24 cellular contexts compared by ENCODE assay signal in the genomic region with DNA sequence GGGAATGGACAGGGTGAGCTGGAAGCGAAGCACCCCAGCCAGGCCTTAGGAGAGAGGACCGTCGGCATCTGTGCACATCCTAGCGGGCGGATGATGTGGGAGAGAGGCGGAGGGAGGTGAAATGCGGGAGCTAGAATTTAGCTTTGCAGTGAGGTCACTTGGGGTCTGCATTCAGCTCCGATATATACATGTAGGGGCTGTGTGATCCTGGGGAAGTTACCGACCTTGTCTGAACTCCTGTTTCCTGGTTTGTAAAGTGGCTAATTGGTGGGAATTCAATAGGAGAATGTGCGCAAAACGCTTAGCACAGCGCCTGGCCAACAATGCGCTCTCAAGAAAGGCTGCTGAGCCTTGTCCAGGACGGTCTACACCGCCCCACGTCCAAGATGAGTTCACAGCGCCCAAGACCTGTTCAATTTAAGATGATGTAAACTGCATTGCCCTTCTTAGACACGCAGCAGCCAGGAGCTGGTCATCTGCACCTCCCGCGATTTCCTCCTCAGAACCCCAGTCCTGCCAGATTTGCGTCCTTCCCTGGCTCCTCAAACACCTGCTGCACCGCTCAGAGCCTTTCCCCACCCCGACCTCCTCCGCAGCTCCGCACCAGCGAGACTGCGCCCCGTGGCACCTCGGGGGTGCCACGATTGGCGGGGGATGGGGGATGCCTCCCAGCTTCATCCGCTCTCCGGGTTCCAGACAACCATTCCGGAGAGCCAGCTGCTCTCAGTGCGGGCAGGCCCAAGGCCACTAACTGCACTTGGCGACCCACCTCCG. TPM values are rescaled to one million over a fixed set of nuclear protein-coding genes. Genes with fewer than 3 reads are reported as not detected.
A peak's percentile ranks its signal among the peaks of the same experiment; 100 is the strongest.
DNase-seq lines count a peak whose midpoint lies in the region; ATAC-seq, FAIRE-seq and TF ChIP-seq lines count a peak whose summit lies in the region.
"Had no signal": no experiment of that assay in that cellular context is flagged by ENCODE, and none has a peak within 500 bp of the region (broad histone marks: within the 10 kb centered on the region; RNA-seq: fewer than 3 reads in every experiment).

No MANE protein-coding gene starts in this region.

- intact Hi-C loops in breast epithelium (cut with DNase I; ENCODE audit: low total_unique reads) = no loop called here
- intact Hi-C loops in MCF 10A (cut with micrococcal nuclease) = loop anchor here (10.0 kb wide), 1 partner anchor 1987 kb away; a partner anchor contains a TSS
- intact Hi-C loops in K562 (cut with micrococcal nuclease) = loop anchor here (10.0 kb wide), 1 partner anchor 1987 kb away; a partner anchor contains a TSS

- WGBS in K562 (ENCODE audit: insufficient coverage, low coverage, missing lambda C conversion rate) = 23% methylated on average over 37 of the region's 37 CpGs
- 7 to 13% (median 11%) methylated on average over 37 of the region's 37 CpGs for WGBS in small intestine, 3 donors

- no peak for TF ChIP-seq RAD21 in K562 (CRISPR knock-in tag; conservative IDR thresholded peaks at IDR 0.05 in 1 of 2, IDR thresholded peaks at IDR 0.05 in 1 of 2)

- H3K27me3 ChIP-seq in breast epithelium = peaks cover 5 to 47% of the 10 kb centered on the region in 2 donors
- H3K27me3 ChIP-seq in K562 (ENCODE audit: control insufficient read depth in 2 of 2, insufficient read depth in 2 of 2, low read length in 2 of 2) = peaks cover 39 to 73% of the 10 kb centered on the region in 2 experiments
- H3K27me3 ChIP-seq in small intestine (ENCODE audit: control insufficient read depth in 2 of 2, insufficient read depth in 2 of 2, low read length in 2 of 2) = peaks cover 15 to 83% of the 10 kb centered on the region in 2 donors

- H3K4me3 Mint-ChIP-seq in MCF 10A (ENCODE audit: unreplicated experiment) (no peak overlapping the region), type B pancreatic cell (peak overlapping the region; percentile 63), T-cell (no peak overlapping the region)
- H3K4me3 Mint-ChIP-seq: activated naive CD4-positive, alpha-beta T cell treated with anti-CD3 and anti-CD28 coated beads, Interleukin-2, amount 50 U/mL, for 24 hours; activated T-cell treated with anti-CD3 and anti-CD28 coated beads, Interleukin-2, amount 50 U/mL, for 4 hours; stimulated activated effector memory CD8-positive, alpha-beta T cell treated with anti-CD3 and anti-CD28 coated beads, Interleukin-12 subunit alpha, Interleukin-12 subunit beta, amount 100 ng/mL, for 72 hours had no signal

- no peak overlapping the region for H2AFZ ChIP-seq in K562 (ENCODE audit: low read depth, low read length)
- H2AFZ ChIP-seq: parathyroid adenoma had no signal

- BruUV-seq in MCF 10A (replicated peaks; lab: Mats Ljungman, UMichigan) = no TSS peak
- no TSS peak for BruUV-seq in K562 (replicated peaks; lab: Mats Ljungman, UMichigan)

- FAIRE-seq in K562 (lab: Jason Lieb, UNC) (no peak), small intestine (lab: Jason Lieb, UNC) (no peak)

- no peaks in the 10 kb centered on the region for H3K79me2 ChIP-seq in K562 (ENCODE audit: control insufficient read depth, insufficient read depth, low read length)
- H3K79me2 ChIP-seq: parathyroid adenoma had no signal

- H3K9me3 ChIP-seq in breast epithelium (no peaks in the 10 kb centered on the region), K562 (replicated peaks; ENCODE audit: control insufficient read depth, insufficient read depth, low read depth, low read length) (no peaks in the 10 kb centered on the region), small intestine (ENCODE audit: control insufficient read depth, low read depth) (no peaks in the 10 kb centered on the region)
- H3K9me3 ChIP-seq: heart left ventricle, lower lobe of right lung, Peyer's patch, thoracic aorta had no signal

- no peak overlapping the region for H3K4me2 ChIP-seq in K562 (ENCODE audit: insufficient read depth, low read length)

- H3K4me1 Mint-ChIP-seq in MCF 10A (ENCODE audit: insufficient read depth, unreplicated experiment) (peaks cover 21% of the 10 kb centered on the region), type B pancreatic cell (ENCODE audit: unreplicated experiment) (peaks cover 27% of the 10 kb centered on the region), T-cell (peaks cover 21% of the 10 kb centered on the region in 3 donors)

- TF ChIP-seq EP300 in K562 (IDR thresholded peaks at IDR 0.05; ENCODE audit: low read length) = no peak

- H3K9me3 Mint-ChIP-seq in MCF 10A (ENCODE audit: unreplicated experiment) (no peaks in the 10 kb centered on the region), type B pancreatic cell (no peaks in the 10 kb centered on the region), T-cell (no peaks in the 10 kb centered on the region)
- H3K9me3 Mint-ChIP-seq: activated naive CD4-positive, alpha-beta T cell treated with anti-CD3 and anti-CD28 coated beads, Interleukin-2, amount 50 U/mL, for 24 hours; activated T-cell treated with anti-CD3 and anti-CD28 coated beads, Interleukin-2, amount 50 U/mL, for 4 hours had no signal

- ATAC-seq in K562 (no peak; the same call in 2 of the 3 replicates), T-cell (replicated peaks in 1 of 4) (no peak)
- ATAC-seq: activated T-cell treated with anti-CD3 and anti-CD28 coated beads, Interleukin-2, amount 50 U/mL, for 4 hours; heart left ventricle; lower lobe of right lung; stimulated activated effector memory CD8-positive, alpha-beta T cell treated with anti-CD3 and anti-CD28 coated beads, Interleukin-12 subunit alpha, Interleukin-12 subunit beta, amount 100 ng/mL, for 72 hours had no signal

- H3K9me1 ChIP-seq in K562 (ENCODE audit: control insufficient read depth, insufficient read depth, low read length) = no peaks in the 10 kb centered on the region

- in situ Hi-C loops in K562 (cut with MboI) = no loop called here

- H3K4me1 ChIP-seq in breast epithelium = peaks cover 0 to 6% of the 10 kb centered on the region in 2 donors
- peaks cover 0 to 52% of the 10 kb centered on the region in 2 experiments; a peak in 3 of 5 replicates for H3K4me1 ChIP-seq in K562 (replicated peaks in 1 of 2; ENCODE audit: control insufficient read depth in 2 of 2, insufficient read depth in 2 of 2, low read length in 2 of 2)
- peaks cover 0 to under 1% of the 10 kb centered on the region in 2 donors for H3K4me1 ChIP-seq in small intestine (ENCODE audit: control insufficient read depth in 2 of 2, insufficient read depth in 1 of 2, low read depth in 1 of 2, low read length in 1 of 2)

- H3K4me3 ChIP-seq in breast epithelium (no peak overlapping the region), K562 (no peak overlapping the region), small intestine (ENCODE audit: low read depth in 1 of 2, low read length in 2 of 2) (no peak overlapping the region)
- H3K4me3 ChIP-seq: BLaER1 treated with 17β-estradiol and CSF1 and Interleukin-3, amounts not matched to agents 10 nM and 100 nM; heart left ventricle; lower lobe of right lung; Peyer's patch; thoracic aorta had no signal

- CTCF ChIA-PET in MCF 10A (lab: Yijun Ruan, JAX) (interaction anchor here (4.2 kb wide), 1 partner anchor 7 kb away, joined by 29 read pairs; no protein-coding TSS in a partner anchor), K562 (lab: Yijun Ruan, JAX; ENCODE audit: low intra/inter-chr PET ratio) (interaction anchor here (0.6 kb wide), 1 partner anchor 337 kb away, joined by 4 read pairs; no protein-coding TSS in a partner anchor), T-cell (lab: Charles Lee) (no interaction called here)

- H3K27ac ChIP-seq in breast epithelium = peak overlapping the region; percentile 97 to 98
- H3K27ac ChIP-seq in K562 (ENCODE audit: extremely low read depth, low read depth, low read length) = no peak overlapping the region
- no peak overlapping the region for H3K27ac ChIP-seq in small intestine (ENCODE audit: low read depth in 1 of 2, low read length in 1 of 2)
- H3K27ac ChIP-seq: BLaER1 treated with 17β-estradiol and CSF1 and Interleukin-3, amounts not matched to agents 10 nM and 100 nM; heart left ventricle; lower lobe of right lung; parathyroid adenoma; Peyer's patch; thoracic aorta had no signal

- H3K36me3 ChIP-seq in breast epithelium = no peaks in the 10 kb centered on the region
- H3K36me3 ChIP-seq in K562 (ENCODE audit: control insufficient read depth, insufficient read depth, low read length) = no peaks in the 10 kb centered on the region
- no peaks in the 10 kb centered on the region for H3K36me3 ChIP-seq in small intestine (ENCODE audit: control insufficient read depth in 2 of 2, insufficient read depth in 2 of 2, low read length in 2 of 2)
- H3K36me3 ChIP-seq: BLaER1 treated with 17β-estradiol and CSF1 and Interleukin-3, amounts not matched to agents 10 nM and 100 nM; heart left ventricle; lower lobe of right lung; Peyer's patch; thoracic aorta had no signal

- DNase-seq in breast epithelium (ENCODE audit: low spot score in 2 of 2) = no peak
- no peak for DNase-seq in MCF 10A (ENCODE audit: unreplicated experiment)
- DNase-seq in K562 (ENCODE audit: extremely low read depth in 1 of 4, low spot score in 3 of 4) = no peak
- DNase-seq in left kidney (ENCODE audit: low read depth, low spot score) = peak; percentile 21
- no peak for DNase-seq in type B pancreatic cell (ENCODE audit: extremely low spot score, unreplicated experiment)
- DNase-seq in T-cell = no peak
- no peak for DNase-seq in small intestine
- no peak for DNase-seq in DMS 273 treated with DMSO at 0.1 percent for 48 hours (lab: John Stamatoyannopoulos, UW)
- DNase-seq: activated CD8-positive, alpha-beta memory T cell treated with anti-CD3 and anti-CD28 coated beads for 24 hours; activated T-cell treated with anti-CD3 and anti-CD28 coated beads, Interleukin-2, amount 50 U/mL, for 4 hours; GF-D8; GOT3; lower lobe of right lung; NCI-H1092; NCI-H2029; NCI-H446; Peyer's patch; T-helper 2 cell had no signal

- no peak overlapping the region for H3K27ac Mint-ChIP-seq in MCF 10A (ENCODE audit: low read depth, unreplicated experiment)
- peak overlapping the region; percentile 32 for H3K27ac Mint-ChIP-seq in type B pancreatic cell
- no peak overlapping the region for H3K27ac Mint-ChIP-seq in T-cell
- H3K27ac Mint-ChIP-seq: activated naive CD4-positive, alpha-beta T cell treated with anti-CD3 and anti-CD28 coated beads, Interleukin-2, amount 50 U/mL, for 24 hours; stimulated activated effector memory CD8-positive, alpha-beta T cell treated with anti-CD3 and anti-CD28 coated beads, Interleukin-12 subunit alpha, Interleukin-12 subunit beta, amount 100 ng/mL, for 72 hours had no signal

- H4K20me1 ChIP-seq in K562 (replicated peaks; ENCODE audit: control insufficient read depth, insufficient read depth, low read length) = no peaks in the 10 kb centered on the region; the same call in 1 of the 2 replicates

- no peak for TF ChIP-seq POLR2A in breast epithelium (IDR thresholded peaks at IDR 0.05)
- no peak for TF ChIP-seq POLR2A in K562 (conservative IDR thresholded peaks at IDR 0.05)

- H3K27me3 Mint-ChIP-seq in MCF 10A (ENCODE audit: insufficient read depth, unreplicated experiment) = no peaks in the 10 kb centered on the region
- H3K27me3 Mint-ChIP-seq in type B pancreatic cell = peaks cover 94% of the 10 kb centered on the region
- peaks cover 70 to 91% of the 10 kb centered on the region in 2 donors for H3K27me3 Mint-ChIP-seq in T-cell

- POLR2A ChIA-PET in MCF 10A (lab: Yijun Ruan, JAX) = interaction anchor here (0.7 to 14.6 kb wide), 3 partner anchors 10 to 1282 kb away, joined by 3 to 763 read pairs (median 575); no protein-coding TSS in a partner anchor
- POLR2A ChIA-PET in K562 (lab: Yijun Ruan, JAX) = interaction anchor here (0.6 kb wide), 1 partner anchor 464 kb away, joined by 3 read pairs; no protein-coding TSS in a partner anchor
- POLR2A ChIA-PET in T-cell (lab: Charles Lee) = no interaction called here

- H3K36me3 Mint-ChIP-seq in MCF 10A (ENCODE audit: insufficient read depth, unreplicated experiment) = peaks cover 19% of the 10 kb centered on the region
- peaks cover 5% of the 10 kb centered on the region for H3K36me3 Mint-ChIP-seq in type B pancreatic cell
- no peaks in the 10 kb centered on the region for H3K36me3 Mint-ChIP-seq in T-cell
- H3K36me3 Mint-ChIP-seq: activated naive CD4-positive, alpha-beta T cell treated with anti-CD3 and anti-CD28 coated beads, Interleukin-2, amount 50 U/mL, for 24 hours; stimulated activated effector memory CD8-positive, alpha-beta T cell treated with anti-CD3 and anti-CD28 coated beads, Interleukin-12 subunit alpha, Interleukin-12 subunit beta, amount 100 ng/mL, for 72 hours had no signal

- TF ChIP-seq CTCF in breast epithelium (IDR thresholded peaks at IDR 0.05) (no peak), MCF 10A (IDR thresholded peaks at IDR 0.05; ENCODE audit: unreplicated experiment) (no peak), K562 (IDR thresholded peaks at IDR 0.05 in 2 of 3, conservative IDR thresholded peaks at IDR 0.05 in 1 of 3; ENCODE audit: insufficient read depth in 2 of 3, low read depth in 1 of 3, low read length in 3 of 3) (no peak), type B pancreatic cell (conservative IDR thresholded peaks at IDR 0.05) (no peak)

- H3K9ac ChIP-seq in K562 (ENCODE audit: insufficient read depth in 1 of 2, low read depth in 2 of 2, low read length in 2 of 2) = no peak overlapping the region
- H3K9ac ChIP-seq: BLaER1 treated with 17β-estradiol and CSF1 and Interleukin-3, amounts not matched to agents 10 nM and 100 nM; parathyroid adenoma had no signal

RNA-seq across cellular contexts. Expression of a gene that starts 6.8 kb away (rescaled TPM):
- total RNA-seq in breast epithelium = 10 to 100 TPM in 2 of 3 donors, not detected in 1; 25.2 to 46.0 TPM
- 78.2 and 87.4 TPM in 2 replicates for total RNA-seq in MCF 10A (2022)
- total RNA-seq in K562 (2011; cell fraction: chromatin; rRNA removed; ENCODE audit: low replicate concordance) = 0.51 and 0.55 TPM in 2 replicates
- 0.33 TPM in 1 of 2 replicates, not detected in the other for total RNA-seq in K562 (2011; cell fraction: nucleolus; rRNA removed)
- total RNA-seq in K562 (2011; cell fraction: nucleoplasm; rRNA removed) = 0.29 and 0.61 TPM in 2 replicates
- total RNA-seq in K562 (2014; rRNA removed) = 0.33 TPM in 1 of 2 replicates, not detected in the other
- 0.18 TPM in 1 of 2 replicates, not detected in the other for total RNA-seq in K562 (2014; rRNA removed; fragmentation: Illumina TruSeq; extraction: Trizol)
- 0.11 and 0.22 TPM in 2 replicates for total RNA-seq in K562 (2015; rRNA removed; fragmentation: Illumina TruSeq; extraction: Trizol)
- 0.40 and 0.53 TPM in 2 replicates for total RNA-seq in K562 (2021)
- polyA plus RNA-seq in K562 (2011; rRNA removed) = 0.15 and 0.17 TPM in 2 replicates
- polyA plus RNA-seq in K562 (2011; cell fraction: cytosol; rRNA removed) = 0.19 and 0.22 TPM in 2 replicates
- 0.24 and 0.46 TPM in 2 replicates for polyA plus RNA-seq in K562 (2011; cell fraction: nucleus; rRNA removed)
- 0.29 and 0.42 TPM in 2 replicates for polyA plus RNA-seq in K562 (2012)
- polyA plus RNA-seq in K562 (2014; fragmentation: Illumina TruSeq; extraction: Trizol) = 0.37 and 0.54 TPM in 2 replicates
- under 1 TPM; 0.14 to 0.20 TPM for polyA plus RNA-seq in K562 (2014; fragmentation: Nextera tagmentation; extraction: Ambion mirVana)
- 0.15 and 0.36 TPM in 2 replicates for polyA plus RNA-seq in K562 (2014; rRNA removed)
- polyA minus RNA-seq in K562 (2011; rRNA and poly(A)+ RNA removed) = 0.12 and 0.28 TPM in 2 replicates
- 1.0 and 3.5 TPM in 2 replicates for polyA minus RNA-seq in K562 (2011; cell fraction: cytosol; rRNA and poly(A)+ RNA removed)
- 0.40 and 0.56 TPM in 2 replicates for polyA minus RNA-seq in K562 (2011; cell fraction: nucleus; rRNA and poly(A)+ RNA removed)
- 66.6 and 143 TPM in 2 replicates for total RNA-seq in type B pancreatic cell (ENCODE audit: low replicate concordance)
- under 1 TPM in 3 of 5 donors, not detected in 2; 0.15 to 0.69 (median 0.28) TPM for total RNA-seq in T-cell
- under 1 TPM in 1 of 3 donors, not detected in 2; 0.19 TPM for polyA plus RNA-seq in small intestine

Comparison
In these comparisons a context has a peak if more than half of its experiments do, and no peak if none do; other contexts are left out.
1. H3K27ac ChIP-seq: peak in breast epithelium (2 of 2); none in K562 (single experiment) and small intestine (0 of 2).
2. CTCF ChIA-PET loops: an anchor here in MCF 10A (4.2 kb wide) and K562 (0.6 kb wide); none called in T-cell.
3. POLR2A ChIA-PET loops: an anchor here in MCF 10A (0.7 to 14.6 kb wide) and K562 (0.6 kb wide); none called in T-cell.